Comparison of ENCODE assay signal across 8 cellular contexts in the genomic region with DNA sequence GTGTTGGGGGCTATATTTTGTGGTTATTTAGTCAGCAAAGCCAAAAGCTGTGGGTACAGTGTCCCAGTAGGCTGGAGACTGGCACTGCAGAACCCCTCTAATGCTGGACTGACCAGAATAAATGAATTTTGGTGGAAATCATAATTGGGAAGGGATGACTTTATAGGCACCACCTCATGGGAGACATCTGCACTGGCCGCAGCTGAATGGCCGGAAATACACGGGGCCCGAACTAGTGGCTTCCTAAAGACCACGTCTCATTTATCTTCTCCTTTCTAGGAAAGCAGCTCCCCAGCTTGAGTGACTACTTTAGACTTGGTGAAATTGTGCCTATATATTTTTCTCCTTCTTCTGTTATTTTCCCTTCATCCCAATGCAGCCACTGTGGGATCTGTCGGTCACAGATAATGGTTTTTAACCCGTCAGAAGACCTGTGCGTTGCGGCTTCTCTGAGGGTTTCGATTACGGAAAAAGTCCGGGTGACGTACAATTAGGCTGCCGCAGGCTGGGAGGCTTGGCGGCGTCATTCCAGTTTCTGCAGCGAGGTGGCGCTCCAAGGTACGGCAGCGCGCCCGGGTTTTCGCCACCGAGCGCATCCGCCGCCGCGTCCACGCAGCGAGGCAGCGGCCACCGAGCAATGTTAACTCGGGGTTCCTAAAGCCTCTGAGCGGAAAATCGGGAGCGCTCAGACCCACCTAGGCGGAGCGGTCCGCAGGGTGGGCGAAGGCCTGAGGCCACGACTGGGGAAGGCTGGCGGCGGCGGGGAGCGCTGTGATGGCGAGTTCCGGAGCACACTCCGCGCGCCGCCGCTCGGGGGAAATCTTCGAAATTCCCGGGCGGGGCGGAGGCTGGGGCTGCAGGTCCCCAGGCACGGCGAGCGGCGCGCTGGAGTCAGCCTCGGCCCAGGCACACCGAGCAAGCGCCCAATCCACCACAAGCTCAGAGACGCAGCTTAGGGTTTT. TPM values are rescaled to one million over a fixed set of nuclear protein-coding genes. Genes with fewer than 3 reads are reported as not detected.
A peak's percentile ranks its signal among the peaks of the same experiment; 100 is the strongest.
DNase-seq lines count a peak whose midpoint lies in the region; ATAC-seq and TF ChIP-seq lines count a peak whose summit lies in the region.

No MANE protein-coding gene starts in this region.

- peak; percentile 65 for DNase-seq in AG04450 (ENCODE audit: low read depth, low spot score)
- DNase-seq in NCI-H524 (lab: John Stamatoyannopoulos, UW) = peak; percentile 80 to 82
- peak; percentile 46 to 56 for DNase-seq in activated CD4-positive, alpha-beta T cell treated with anti-CD3 and anti-CD28 coated beads, Interleukin-2, amount 50 U/mL, for 24 hours (ENCODE audit: low read depth in 1 of 2, low spot score in 1 of 2)
- DNase-seq in memory B cell (ENCODE audit: low spot score in 2 of 2) = peak; percentile 47 to 54
- DNase-seq in stimulated activated CD8-positive, alpha-beta memory T cell treated with anti-CD3 and anti-CD28 coated beads, Interleukin-15, amount 100 ng/mL, for 1 hour (ENCODE audit: low read depth) = peak; percentile 33

- no peaks in the 10 kb centered on the region for H3K9me3 Mint-ChIP-seq in memory B cell

- CTCF ChIA-PET in AG04450 (lab: Charles Lee) = interaction anchor here (0.6 to 6.1 kb wide), 18 partner anchors 8 to 1571 kb away, joined by 3 to 33 read pairs (median 4); no protein-coding TSS in a partner anchor

- H3K9me3 ChIP-seq in AG04450 (ENCODE audit: control insufficient read depth, insufficient read depth, low read length) = no peaks in the 10 kb centered on the region; the same call in 1 of the 2 replicates
- no peaks in the 10 kb centered on the region for H3K9me3 ChIP-seq in duodenal mucosa (ENCODE audit: control insufficient read depth in 1 of 2, low read length in 2 of 2)

- TF ChIP-seq CTCF in AG04450 (IDR thresholded peaks at IDR 0.05; ENCODE audit: low read depth, low read length) = peak; percentile 87

- H3K36me3 ChIP-seq in duodenal mucosa (ENCODE audit: control insufficient read depth in 1 of 2, insufficient read depth in 2 of 2, low read length in 2 of 2) = no peaks in the 10 kb centered on the region

- H3K4me3 ChIP-seq in AG04450 (ENCODE audit: low read depth, low read length) (peak overlapping the region; percentile 71), duodenal mucosa (ENCODE audit: low read depth in 1 of 2, low read length in 2 of 2) (peak overlapping the region; percentile 68 to 71)

- peak; percentile 32 for ATAC-seq in GM18868 (IDR thresholded peaks at IDR 0.05; ENCODE audit: unreplicated experiment)
- peak; percentile 80 for ATAC-seq in HG03095 (IDR thresholded peaks at IDR 0.05; ENCODE audit: unreplicated experiment)
- peak; percentile 65 for ATAC-seq in memory B cell (ENCODE audit: low read depth)

- POLR2A ChIA-PET in AG04450 (lab: Yijun Ruan, JAX) = interaction anchor here (0.6 kb wide), 1 partner anchor 468 kb away, joined by 6 read pairs; no protein-coding TSS in a partner anchor

- peak overlapping the region; percentile 75 for H3K4me3 Mint-ChIP-seq in memory B cell

- no peaks in the 10 kb centered on the region for H3K36me3 Mint-ChIP-seq in memory B cell

- H3K27ac ChIP-seq in AG04450 (ENCODE audit: low read depth, low read length) (peak overlapping the region; percentile 73), duodenal mucosa (ENCODE audit: low read depth, low read length) (no peak overlapping the region)

- peaks cover 21% of the 10 kb centered on the region for H3K27me3 Mint-ChIP-seq in memory B cell

- H3K4me1 ChIP-seq in duodenal mucosa (ENCODE audit: control insufficient read depth in 1 of 2, insufficient read depth in 2 of 2, low read length in 2 of 2) = peaks cover 3 to 18% of the 10 kb centered on the region in 2 donors

- H3K9ac ChIP-seq in duodenal mucosa (ENCODE audit: low read depth in 1 of 2, low read length in 2 of 2) = peak overlapping the region; percentile 6 to 15

- no peaks in the 10 kb centered on the region for H3K27me3 ChIP-seq in AG04450 (ENCODE audit: control insufficient read depth, insufficient read depth, low read length)
- peaks cover 68 to 89% of the 10 kb centered on the region in 2 donors for H3K27me3 ChIP-seq in duodenal mucosa (ENCODE audit: control insufficient read depth in 1 of 2, insufficient read depth in 2 of 2, low read length in 2 of 2)

- peak overlapping the region; percentile 45 for H3K27ac Mint-ChIP-seq in memory B cell

- peaks cover 9% of the 10 kb centered on the region for H3K4me1 Mint-ChIP-seq in memory B cell

RNA-seq across cellular contexts. Expression of gene NR2F2, which starts 26.3 kb away (rescaled TPM):
- polyA plus RNA-seq in AG04450 (2011; rRNA removed) = 63.1 and 66.9 TPM in 2 replicates
- polyA minus RNA-seq in AG04450 (2011; rRNA and poly(A)+ RNA removed) = 36.8 and 72.5 TPM in 2 replicates
